8 cellular contexts compared by ENCODE assay signal in the genomic region with DNA sequence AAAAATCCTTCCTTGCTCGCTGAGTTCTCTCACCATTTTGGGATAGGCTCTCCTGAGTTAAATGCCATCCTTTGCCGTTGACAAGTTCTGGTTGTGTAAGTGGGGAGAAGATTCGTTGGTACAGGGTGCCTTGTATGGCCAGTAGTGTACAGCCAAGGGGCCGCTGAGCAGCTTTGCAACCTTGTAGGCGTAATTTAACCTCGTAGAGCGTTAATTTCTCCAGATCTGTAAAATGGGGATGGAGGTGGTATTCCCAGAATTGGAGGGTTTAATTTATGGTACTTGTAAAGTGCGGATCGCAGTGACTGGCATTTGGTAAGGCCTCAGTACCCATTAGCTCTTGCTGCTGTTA. TPM values are rescaled to one million over a fixed set of nuclear protein-coding genes. Genes with fewer than 3 reads are reported as not detected.
DNase-seq lines count a peak whose midpoint lies in the region; ATAC-seq, FAIRE-seq and TF ChIP-seq lines count a peak whose summit lies in the region.

No MANE protein-coding gene starts in this region.

- no peak overlapping the region for H3K56ac ChIP-seq in H9 (ENCODE audit: insufficient read length, low read depth, low read length)

- no peak overlapping the region for H2BK20ac ChIP-seq in H9 (ENCODE audit: low read depth, low read length, poor library complexity, severe bottlenecking)

- H4K91ac ChIP-seq in H9 (ENCODE audit: insufficient read length, low read depth, low read length) = no peak overlapping the region

- no peak overlapping the region for H3K23ac ChIP-seq in H9 (ENCODE audit: insufficient read length, low read depth, low read length)

- TF ChIP-seq CTCF in A673 (conservative IDR thresholded peaks at IDR 0.05; ENCODE audit: low read depth, low read length) (no peak), H9 (conservative IDR thresholded peaks at IDR 0.05) (no peak), astrocyte (IDR thresholded peaks at IDR 0.05; ENCODE audit: insufficient read depth, low read depth, low read length) (no peak)

- no peak overlapping the region; a peak in 1 of 7 replicates for H3K27ac Mint-ChIP-seq in H9
- H3K27ac Mint-ChIP-seq in astrocyte (ENCODE audit: unreplicated experiment) = no peak overlapping the region

- H3K27ac ChIP-seq in A673 (ENCODE audit: low read depth, low read length, poor library complexity, severe bottlenecking) = no peak overlapping the region
- H3K27ac ChIP-seq in H9 (ENCODE audit: insufficient read length, low read depth, low read length) = no peak overlapping the region
- no peak overlapping the region for H3K27ac ChIP-seq in astrocyte (ENCODE audit: low read depth, low read length)

- no peak overlapping the region for H3K4ac ChIP-seq in H9 (ENCODE audit: low read depth, low read length)

- H3K79me2 ChIP-seq in H9 (ENCODE audit: insufficient read depth, low read length) = no peaks in the 10 kb centered on the region
- H3K79me2 ChIP-seq in astrocyte (ENCODE audit: insufficient read depth, low read length) = no peaks in the 10 kb centered on the region

- H3K9me3 ChIP-seq in A673 (ENCODE audit: low read depth, low read length, poor library complexity, severe bottlenecking) (no peaks in the 10 kb centered on the region), H9 (ENCODE audit: control insufficient read depth, low read depth, low read length) (no peaks in the 10 kb centered on the region), astrocyte (ENCODE audit: insufficient read depth, low read depth, low read length) (no peaks in the 10 kb centered on the region), mucosa of stomach (ENCODE audit: control insufficient read depth, low read length) (no peaks in the 10 kb centered on the region)

- no peak overlapping the region for H4K8ac ChIP-seq in H9 (replicated peaks; ENCODE audit: insufficient read length, low read depth, low read length)

- H3K27me3 ChIP-seq in A673 (replicated peaks; ENCODE audit: insufficient read depth, low read depth, low read length, poor library complexity) (peaks cover 18% of the 10 kb centered on the region), H9 (ENCODE audit: insufficient read depth, low read length) (peaks cover 21% of the 10 kb centered on the region; the same call in 1 of the 2 replicates), astrocyte (ENCODE audit: insufficient read depth, low read length) (peaks cover 14% of the 10 kb centered on the region), mucosa of stomach (ENCODE audit: control insufficient read depth, insufficient read depth, low read length) (peaks cover 12% of the 10 kb centered on the region)

- no peak overlapping the region for H2BK12ac ChIP-seq in H9 (ENCODE audit: insufficient read length, low read depth, low read length)

- H3K4me3 ChIP-seq in A673 (ENCODE audit: low read depth, low read length, poor library complexity, severe bottlenecking) = peak overlapping the region; percentile 67
- H3K4me3 ChIP-seq in astrocyte (ENCODE audit: insufficient read depth, low read depth, low read length) = no peak overlapping the region
- H3K4me3 ChIP-seq in mucosa of stomach (ENCODE audit: low read length) = peak overlapping the region; percentile 44

- H3K36me3 Mint-ChIP-seq in H9 (ENCODE audit: insufficient read depth in 1 of 3, low read depth in 3 of 3) = peaks cover 0 to 1% (median 0%) of the 10 kb centered on the region in 3 experiments; a peak in 1 of 7 replicates
- no peaks in the 10 kb centered on the region for H3K36me3 Mint-ChIP-seq in astrocyte (ENCODE audit: low read depth, unreplicated experiment)

- no peak overlapping the region for H2AFZ ChIP-seq in H9 (ENCODE audit: low read length)
- H2AFZ ChIP-seq in astrocyte (ENCODE audit: low read depth, low read length) = no peak overlapping the region

- no TSS peak for BruUV-seq in A673 (replicated peaks; lab: Mats Ljungman, UMichigan)

- H3K36me3 ChIP-seq in A673 (ENCODE audit: insufficient read depth, low read length, poor library complexity, severe bottlenecking) = no peaks in the 10 kb centered on the region
- no peaks in the 10 kb centered on the region for H3K36me3 ChIP-seq in astrocyte (ENCODE audit: insufficient read depth, low read length)
- no peaks in the 10 kb centered on the region for H3K36me3 ChIP-seq in mucosa of stomach (ENCODE audit: control insufficient read depth, insufficient read depth, low read length)

- H2BK15ac ChIP-seq in H9 (ENCODE audit: low read depth, low read length) = no peak overlapping the region

- POLR2A ChIA-PET in A673 (lab: Charles Lee; ENCODE audit: low non-redundant PET) = no interaction called here

- no peak overlapping the region for H2AK5ac ChIP-seq in H9 (ENCODE audit: insufficient read length, low read length)

- intact Hi-C loops in A673 (cut with micrococcal nuclease; ENCODE audit: unreplicated experiment) = no loop called here

- H3K4me2 ChIP-seq in H9 (ENCODE audit: insufficient read depth, insufficient read length, low read length) (peak overlapping the region; percentile 67), astrocyte (ENCODE audit: low read length) (peak overlapping the region; percentile 97)

- CTCF ChIA-PET in A673 (lab: Charles Lee) = no interaction called here

- H3K14ac ChIP-seq in H9 (ENCODE audit: insufficient read depth, low read length) = no peak overlapping the region

- H4K5ac ChIP-seq in H9 (ENCODE audit: insufficient read length, low read depth, low read length) = no peak overlapping the region

- H3K4me1 ChIP-seq in A673 (ENCODE audit: insufficient read depth, low read length, poor library complexity, severe bottlenecking) = peaks cover 12% of the 10 kb centered on the region
- peaks cover 2% of the 10 kb centered on the region for H3K4me1 ChIP-seq in H9 (ENCODE audit: insufficient read depth, low read length)
- peaks cover 6% of the 10 kb centered on the region for H3K4me1 ChIP-seq in astrocyte (ENCODE audit: insufficient read depth, low read length)
- H3K4me1 ChIP-seq in mucosa of stomach (ENCODE audit: control insufficient read depth, insufficient read depth, low read length) = peaks cover 18% of the 10 kb centered on the region

- H4K20me1 ChIP-seq in H9 (ENCODE audit: control insufficient read depth, insufficient read depth, insufficient read length) (no peaks in the 10 kb centered on the region), astrocyte (ENCODE audit: insufficient read depth, low read length) (peaks cover 8% of the 10 kb centered on the region)

- H2BK120ac ChIP-seq in H9 (ENCODE audit: low read depth, low read length, poor library complexity, severe bottlenecking) = no peak overlapping the region

- H3K23me2 ChIP-seq in H9 (ENCODE audit: insufficient read length, low read depth, low read length, poor library complexity, severe bottlenecking) = peaks cover 19% of the 10 kb centered on the region

- H3K4me1 Mint-ChIP-seq in H9 (peaks cover 65 to 68% of the 10 kb centered on the region in 2 experiments), astrocyte (ENCODE audit: low read depth, unreplicated experiment) (peaks cover 5% of the 10 kb centered on the region)

- no peak for FAIRE-seq in astrocyte (lab: Jason Lieb, UNC)

- H3K18ac ChIP-seq in H9 (ENCODE audit: insufficient read length, low read depth, low read length) = no peak overlapping the region

- H3K9ac ChIP-seq in H9 (ENCODE audit: extremely low read depth, insufficient read length, low read length) (no peak overlapping the region), astrocyte (ENCODE audit: low read length) (no peak overlapping the region), mucosa of stomach (ENCODE audit: low read length) (peak overlapping the region; percentile 80)

- H3K4me3 Mint-ChIP-seq in H9 = peak overlapping the region; percentile 66 to 85
- H3K4me3 Mint-ChIP-seq in astrocyte (ENCODE audit: unreplicated experiment) = peak overlapping the region; percentile 66

- no peaks in the 10 kb centered on the region; a peak in 1 of 5 replicates for H3K9me3 Mint-ChIP-seq in H9
- no peaks in the 10 kb centered on the region for H3K9me3 Mint-ChIP-seq in astrocyte (ENCODE audit: unreplicated experiment)

- H3T11ph ChIP-seq in H9 (ENCODE audit: low read length) = no peak overlapping the region

- DNase-seq in A673 (ENCODE audit: low spot score) (no peak), H9 (no peak), astrocyte (ENCODE audit: low read depth) (no peak), SW 1271 (lab: John Stamatoyannopoulos, UW) (no peak), left lobe of liver (ENCODE audit: low spot score) (no peak), DMS53 treated with DMSO at 0.1 percent for 48 hours (lab: John Stamatoyannopoulos, UW; ENCODE audit: unreplicated experiment) (no peak)

- no peaks in the 10 kb centered on the region for H3K79me1 ChIP-seq in H9 (ENCODE audit: insufficient read depth, low read depth, low read length, poor library complexity, severe bottlenecking)

- no peak overlapping the region for H2BK5ac ChIP-seq in H9 (ENCODE audit: insufficient read length, low read length)

- no CpG with 5 or more reads among the region's 9 CpGs for WGBS in H9 (ENCODE audit: extremely low coverage, insufficient read length, low lambda C conversion rate)

- H3K27me3 Mint-ChIP-seq in H9 (ENCODE audit: low read depth) (peaks cover 57% of the 10 kb centered on the region), astrocyte (ENCODE audit: low read depth, unreplicated experiment) (peaks cover 44% of the 10 kb centered on the region)

- no peak for ATAC-seq in HG02870 (IDR thresholded peaks at IDR 0.05; ENCODE audit: unreplicated experiment)
- no peak for ATAC-seq in left lobe of liver

RNA-seq across cellular contexts. Expression of gene ARSG, which starts 1.4 kb away (rescaled TPM):
- total RNA-seq in A673 (2021) = 1.0 and 1.9 TPM in 2 replicates
- total RNA-seq in H9 (2021) = 3.5 and 3.6 TPM in 2 replicates
- 2.6 and 4.0 TPM in 2 replicates for total RNA-seq in astrocyte
- 3.4 TPM for total RNA-seq in left lobe of liver

RNA-seq across cellular contexts. Expression of gene SLC16A6, which starts 1.7 kb away (rescaled TPM):
- total RNA-seq in A673 (2021) (0.55 and 0.67 TPM in 2 replicates), H9 (2021) (0.24 and 0.33 TPM in 2 replicates), astrocyte (0.34 and 0.62 TPM in 2 replicates), left lobe of liver (0.40 TPM)

RNA-seq across cellular contexts. Expression of gene AMZ2, which starts 44.8 kb away (rescaled TPM):
- total RNA-seq in A673 (2021) (80.4 and 105 TPM in 2 replicates), H9 (2021) (82.6 and 97.7 TPM in 2 replicates), astrocyte (76.2 and 78.0 TPM in 2 replicates), left lobe of liver (21.1 TPM)
